Comparison of ENCODE assay signal across 1 cellular context in the genomic region with DNA sequence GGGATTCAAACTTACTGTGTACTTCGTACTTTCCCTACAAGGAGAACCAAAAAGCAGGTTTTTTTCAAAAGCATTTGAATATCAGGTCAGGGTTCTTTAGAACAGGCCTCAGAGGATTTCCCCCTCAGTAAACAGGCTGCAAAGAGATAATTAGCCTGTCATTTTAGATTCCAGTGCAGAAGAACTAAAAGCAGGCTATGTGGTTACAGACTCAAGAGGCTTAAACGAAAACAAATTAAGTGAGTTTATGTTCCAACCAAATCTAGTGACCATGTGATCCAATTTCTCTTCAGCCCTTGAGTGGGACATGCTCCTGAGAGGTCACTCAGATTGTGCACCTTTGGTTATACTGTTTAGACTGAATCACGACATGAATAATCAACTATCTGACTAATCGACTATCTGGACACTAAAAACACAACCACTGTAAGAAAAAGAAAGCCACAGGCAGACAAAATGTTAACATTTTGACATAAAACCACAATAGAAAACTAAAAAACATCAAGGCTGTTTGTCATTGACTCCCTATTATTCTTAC.
A peak's percentile ranks its signal among the peaks of the same experiment; 100 is the strongest.
TF ChIP-seq lines count a peak whose summit lies in the region.

No MANE protein-coding gene starts in this region.

TF ChIP-seq in HepG2, 621 proteins besides CTCF, POLR2A, EP300 and RAD21:
- TF ChIP-seq, protein P1, sequence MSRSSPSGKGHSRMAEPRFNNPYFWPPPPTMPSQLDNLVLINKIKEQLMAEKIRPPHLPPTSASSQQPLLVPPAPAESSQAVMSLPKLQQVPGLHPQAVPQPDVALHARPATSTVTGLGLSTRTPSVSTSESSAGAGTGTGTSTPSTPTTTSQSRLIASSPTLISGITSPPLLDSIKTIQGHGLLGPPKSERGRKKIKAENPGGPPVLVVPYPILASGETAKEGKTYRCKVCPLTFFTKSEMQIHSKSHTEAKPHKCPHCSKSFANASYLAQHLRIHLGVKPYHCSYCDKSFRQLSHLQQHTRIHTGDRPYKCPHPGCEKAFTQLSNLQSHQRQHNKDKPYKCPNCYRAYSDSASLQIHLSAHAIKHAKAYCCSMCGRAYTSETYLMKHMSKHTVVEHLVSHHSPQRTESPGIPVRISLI (CRISPR knock-in tag; IDR thresholded peaks at IDR 0.05; ENCODE audit: borderline replicate concordance) = peak; percentile 87; the same call in 1 of the 2 replicates
- TF ChIP-seq PTBP1 (IDR thresholded peaks at IDR 0.05; ENCODE audit: low read depth, low read length, poor library complexity, severe bottlenecking) (no peak), RXRB (CRISPR knock-in tag; IDR thresholded peaks at IDR 0.05; ENCODE audit: borderline replicate concordance) (peak; percentile 42; the same call in 1 of the 2 replicates), ZNF276 (CRISPR knock-in tag; IDR thresholded peaks at IDR 0.05; ENCODE audit: low read depth) (no peak), DZIP1 (CRISPR knock-in tag; IDR thresholded peaks at IDR 0.05) (no peak), FOXA3 (CRISPR knock-in tag; IDR thresholded peaks at IDR 0.05) (0 out of 2 replicates have a peak, but pooled peaks have one; percentile 15), ZXDC (CRISPR knock-in tag; IDR thresholded peaks at IDR 0.05) (no peak), KLF15 (CRISPR knock-in tag; IDR thresholded peaks at IDR 0.05; ENCODE audit: borderline replicate concordance) (no peak), E2F1 (CRISPR knock-in tag; IDR thresholded peaks at IDR 0.05) (no peak), HNRNPH1 (optimal IDR thresholded peaks at IDR 0.05; ENCODE audit: low read depth, low read length) (no peak), KAT8 (CRISPR knock-in tag; IDR thresholded peaks at IDR 0.05) (0 out of 2 replicates have a peak, but pooled peaks have one; percentile 33), PHF20 (CRISPR knock-in tag; IDR thresholded peaks at IDR 0.05) (no peak), SAP130 (CRISPR knock-in tag; IDR thresholded peaks at IDR 0.05; ENCODE audit: low read depth) (peak; percentile 17), ATF1 (CRISPR knock-in tag; IDR thresholded peaks at IDR 0.05) (no peak), ZFX (CRISPR knock-in tag; IDR thresholded peaks at IDR 0.05; ENCODE audit: low read depth) (0 out of 2 replicates have a peak, but pooled peaks have one; percentile 33), FOXJ3 (CRISPR knock-in tag; IDR thresholded peaks at IDR 0.05; ENCODE audit: borderline replicate concordance) (no peak), ZNF337 (CRISPR knock-in tag; IDR thresholded peaks at IDR 0.05; ENCODE audit: borderline replicate concordance, low read depth) (no peak), HNF4A (CRISPR knock-in tag; IDR thresholded peaks at IDR 0.05) (peak; percentile 47; the same call in 1 of the 2 replicates), FOXA1 (IDR thresholded peaks at IDR 0.05) (no peak), FOXA1 (CRISPR knock-in tag; IDR thresholded peaks at IDR 0.05) (peak; percentile 18; the same call in 1 of the 2 replicates), ZNF772 (CRISPR knock-in tag; IDR thresholded peaks at IDR 0.05) (no peak), FOXP1 (IDR thresholded peaks at IDR 0.05) (no peak), FOXP1 (CRISPR knock-in tag; IDR thresholded peaks at IDR 0.05) (0 out of 2 replicates have a peak, but pooled peaks have one; percentile 7), MTA3 (CRISPR knock-in tag; IDR thresholded peaks at IDR 0.05) (no peak), FIP1L1 (IDR thresholded peaks at IDR 0.05; ENCODE audit: borderline replicate concordance, insufficient read depth, low read depth, low read length) (no peak), HMG20B (CRISPR knock-in tag; conservative IDR thresholded peaks at IDR 0.05) (no peak), SP140L (CRISPR knock-in tag; IDR thresholded peaks at IDR 0.05; ENCODE audit: borderline replicate concordance) (no peak), ZNF816 (CRISPR knock-in tag; IDR thresholded peaks at IDR 0.05; ENCODE audit: borderline replicate concordance) (no peak), ZNF225 (CRISPR knock-in tag; IDR thresholded peaks at IDR 0.05) (no peak), ZBTB3 (CRISPR knock-in tag; IDR thresholded peaks at IDR 0.05; ENCODE audit: borderline replicate concordance, low read depth) (no peak), ZNF451 (CRISPR knock-in tag; IDR thresholded peaks at IDR 0.05) (no peak), MIXL1 (CRISPR knock-in tag; IDR thresholded peaks at IDR 0.05) (peak; percentile 75; the same call in 1 of the 2 replicates), ZSCAN21 (CRISPR knock-in tag; IDR thresholded peaks at IDR 0.05; ENCODE audit: borderline replicate concordance) (no peak)
- TF ChIP-seq, protein P2, sequence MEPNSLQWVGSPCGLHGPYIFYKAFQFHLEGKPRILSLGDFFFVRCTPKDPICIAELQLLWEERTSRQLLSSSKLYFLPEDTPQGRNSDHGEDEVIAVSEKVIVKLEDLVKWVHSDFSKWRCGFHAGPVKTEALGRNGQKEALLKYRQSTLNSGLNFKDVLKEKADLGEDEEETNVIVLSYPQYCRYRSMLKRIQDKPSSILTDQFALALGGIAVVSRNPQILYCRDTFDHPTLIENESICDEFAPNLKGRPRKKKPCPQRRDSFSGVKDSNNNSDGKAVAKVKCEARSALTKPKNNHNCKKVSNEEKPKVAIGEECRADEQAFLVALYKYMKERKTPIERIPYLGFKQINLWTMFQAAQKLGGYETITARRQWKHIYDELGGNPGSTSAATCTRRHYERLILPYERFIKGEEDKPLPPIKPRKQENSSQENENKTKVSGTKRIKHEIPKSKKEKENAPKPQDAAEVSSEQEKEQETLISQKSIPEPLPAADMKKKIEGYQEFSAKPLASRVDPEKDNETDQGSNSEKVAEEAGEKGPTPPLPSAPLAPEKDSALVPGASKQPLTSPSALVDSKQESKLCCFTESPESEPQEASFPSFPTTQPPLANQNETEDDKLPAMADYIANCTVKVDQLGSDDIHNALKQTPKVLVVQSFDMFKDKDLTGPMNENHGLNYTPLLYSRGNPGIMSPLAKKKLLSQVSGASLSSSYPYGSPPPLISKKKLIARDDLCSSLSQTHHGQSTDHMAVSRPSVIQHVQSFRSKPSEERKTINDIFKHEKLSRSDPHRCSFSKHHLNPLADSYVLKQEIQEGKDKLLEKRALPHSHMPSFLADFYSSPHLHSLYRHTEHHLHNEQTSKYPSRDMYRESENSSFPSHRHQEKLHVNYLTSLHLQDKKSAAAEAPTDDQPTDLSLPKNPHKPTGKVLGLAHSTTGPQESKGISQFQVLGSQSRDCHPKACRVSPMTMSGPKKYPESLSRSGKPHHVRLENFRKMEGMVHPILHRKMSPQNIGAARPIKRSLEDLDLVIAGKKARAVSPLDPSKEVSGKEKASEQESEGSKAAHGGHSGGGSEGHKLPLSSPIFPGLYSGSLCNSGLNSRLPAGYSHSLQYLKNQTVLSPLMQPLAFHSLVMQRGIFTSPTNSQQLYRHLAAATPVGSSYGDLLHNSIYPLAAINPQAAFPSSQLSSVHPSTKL (CRISPR knock-in tag; IDR thresholded peaks at IDR 0.05) = peak; percentile 29; the same call in 1 of the 2 replicates
- TF ChIP-seq, protein P3, sequence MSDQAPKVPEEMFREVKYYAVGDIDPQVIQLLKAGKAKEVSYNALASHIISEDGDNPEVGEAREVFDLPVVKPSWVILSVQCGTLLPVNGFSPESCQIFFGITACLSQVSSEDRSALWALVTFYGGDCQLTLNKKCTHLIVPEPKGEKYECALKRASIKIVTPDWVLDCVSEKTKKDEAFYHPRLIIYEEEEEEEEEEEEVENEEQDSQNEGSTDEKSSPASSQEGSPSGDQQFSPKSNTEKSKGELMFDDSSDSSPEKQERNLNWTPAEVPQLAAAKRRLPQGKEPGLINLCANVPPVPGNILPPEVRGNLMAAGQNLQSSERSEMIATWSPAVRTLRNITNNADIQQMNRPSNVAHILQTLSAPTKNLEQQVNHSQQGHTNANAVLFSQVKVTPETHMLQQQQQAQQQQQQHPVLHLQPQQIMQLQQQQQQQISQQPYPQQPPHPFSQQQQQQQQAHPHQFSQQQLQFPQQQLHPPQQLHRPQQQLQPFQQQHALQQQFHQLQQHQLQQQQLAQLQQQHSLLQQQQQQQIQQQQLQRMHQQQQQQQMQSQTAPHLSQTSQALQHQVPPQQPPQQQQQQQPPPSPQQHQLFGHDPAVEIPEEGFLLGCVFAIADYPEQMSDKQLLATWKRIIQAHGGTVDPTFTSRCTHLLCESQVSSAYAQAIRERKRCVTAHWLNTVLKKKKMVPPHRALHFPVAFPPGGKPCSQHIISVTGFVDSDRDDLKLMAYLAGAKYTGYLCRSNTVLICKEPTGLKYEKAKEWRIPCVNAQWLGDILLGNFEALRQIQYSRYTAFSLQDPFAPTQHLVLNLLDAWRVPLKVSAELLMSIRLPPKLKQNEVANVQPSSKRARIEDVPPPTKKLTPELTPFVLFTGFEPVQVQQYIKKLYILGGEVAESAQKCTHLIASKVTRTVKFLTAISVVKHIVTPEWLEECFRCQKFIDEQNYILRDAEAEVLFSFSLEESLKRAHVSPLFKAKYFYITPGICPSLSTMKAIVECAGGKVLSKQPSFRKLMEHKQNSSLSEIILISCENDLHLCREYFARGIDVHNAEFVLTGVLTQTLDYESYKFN (CRISPR knock-in tag; conservative IDR thresholded peaks at IDR 0.05) = peak; percentile 56
- TF ChIP-seq, protein P4, sequence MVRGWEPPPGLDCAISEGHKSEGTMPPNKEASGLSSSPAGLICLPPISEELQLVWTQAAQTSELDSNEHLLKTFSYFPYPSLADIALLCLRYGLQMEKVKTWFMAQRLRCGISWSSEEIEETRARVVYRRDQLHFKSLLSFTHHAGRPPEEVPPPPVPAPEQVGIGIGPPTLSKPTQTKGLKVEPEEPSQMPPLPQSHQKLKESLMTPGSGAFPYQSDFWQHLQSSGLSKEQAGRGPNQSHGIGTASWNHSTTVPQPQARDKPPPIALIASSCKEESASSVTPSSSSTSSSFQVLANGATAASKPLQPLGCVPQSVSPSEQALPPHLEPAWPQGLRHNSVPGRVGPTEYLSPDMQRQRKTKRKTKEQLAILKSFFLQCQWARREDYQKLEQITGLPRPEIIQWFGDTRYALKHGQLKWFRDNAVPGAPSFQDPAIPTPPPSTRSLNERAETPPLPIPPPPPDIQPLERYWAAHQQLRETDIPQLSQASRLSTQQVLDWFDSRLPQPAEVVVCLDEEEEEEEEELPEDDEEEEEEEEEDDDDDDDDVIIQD (CRISPR knock-in tag; IDR thresholded peaks at IDR 0.05; ENCODE audit: low read depth) = 0 out of 2 replicates have a peak, but pooled peaks have one; percentile 30
TF ChIP-seq in HepG2: peak in this region for 13.
